ENCODE assay signal across 1 cellular context in the genomic region with DNA sequence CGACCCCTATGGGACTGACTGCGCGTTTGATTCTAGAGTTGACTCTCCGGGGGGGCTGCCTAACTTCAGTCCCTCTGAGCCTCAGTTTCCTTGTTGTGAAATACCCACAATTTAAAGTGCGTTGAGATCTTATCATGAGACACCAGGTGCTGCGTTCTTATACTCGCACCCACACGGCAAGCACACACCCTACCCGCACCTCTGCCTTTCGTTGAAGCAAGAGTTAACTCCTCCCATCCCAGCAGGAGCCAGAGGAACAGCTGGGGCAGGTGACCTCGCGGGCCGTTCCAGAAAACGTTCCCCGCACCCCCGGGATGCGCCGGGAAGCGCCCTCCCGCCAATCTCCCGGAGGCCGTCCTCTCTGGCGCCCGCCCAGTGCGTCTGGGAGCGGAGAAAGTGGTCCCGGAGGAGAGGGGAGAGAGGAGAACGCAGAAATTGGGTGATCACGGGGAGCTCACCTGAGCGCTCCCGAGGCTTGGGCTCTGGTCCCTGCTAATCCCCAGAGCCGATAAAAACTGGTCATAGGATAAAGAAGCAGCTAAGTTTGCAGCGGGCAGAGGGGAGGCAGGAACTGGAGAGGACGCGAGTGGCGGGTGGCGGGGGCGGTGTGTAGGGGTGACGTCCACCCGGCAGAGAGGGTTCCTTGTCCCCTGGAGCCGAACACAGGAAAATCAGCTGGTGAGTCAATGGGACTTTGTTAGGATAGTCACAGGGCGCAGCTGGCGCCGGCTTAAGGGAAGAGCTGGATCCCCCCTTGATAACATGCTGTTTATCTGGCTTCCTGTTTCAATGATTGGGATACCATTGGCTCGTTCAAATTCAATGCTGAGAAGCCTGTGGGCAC.
A peak's percentile ranks its signal among the peaks of the same experiment; 100 is the strongest.
TF ChIP-seq lines count a peak whose summit lies in the region.

No MANE protein-coding gene starts in this region.

TF ChIP-seq in HEK293, 187 proteins besides CTCF, POLR2A, EP300 and RAD21 (continued from another document and continues in another):
- TF ChIP-seq ZNF843 (tag by site-specific recombination; IDR thresholded peaks at IDR 0.05) = peak; percentile 51; the same call in 1 of the 2 replicates
- TF ChIP-seq ZIC2 (tag by site-specific recombination; IDR thresholded peaks at IDR 0.05) = peak; percentile 69; the same call in 1 of the 2 replicates
- no peak for TF ChIP-seq ZNF292 (tag by site-specific recombination; IDR thresholded peaks at IDR 0.05; ENCODE audit: borderline replicate concordance, low read depth)
- TF ChIP-seq HOXD13 (CRISPR knock-in tag; IDR thresholded peaks at IDR 0.05; ENCODE audit: borderline replicate concordance) = no peak
- TF ChIP-seq ZNF266 (tag by site-specific recombination; IDR thresholded peaks at IDR 0.05; ENCODE audit: low read depth) = no peak
- TF ChIP-seq ZNF473 (tag by site-specific recombination; IDR thresholded peaks at IDR 0.05) = no peak
- TF ChIP-seq ZNF248 (tag by site-specific recombination; IDR thresholded peaks at IDR 0.05) = no peak
- TF ChIP-seq ZNF560 (tag by site-specific recombination; IDR thresholded peaks at IDR 0.05; ENCODE audit: borderline replicate concordance) = no peak
- TF ChIP-seq, protein P1, sequence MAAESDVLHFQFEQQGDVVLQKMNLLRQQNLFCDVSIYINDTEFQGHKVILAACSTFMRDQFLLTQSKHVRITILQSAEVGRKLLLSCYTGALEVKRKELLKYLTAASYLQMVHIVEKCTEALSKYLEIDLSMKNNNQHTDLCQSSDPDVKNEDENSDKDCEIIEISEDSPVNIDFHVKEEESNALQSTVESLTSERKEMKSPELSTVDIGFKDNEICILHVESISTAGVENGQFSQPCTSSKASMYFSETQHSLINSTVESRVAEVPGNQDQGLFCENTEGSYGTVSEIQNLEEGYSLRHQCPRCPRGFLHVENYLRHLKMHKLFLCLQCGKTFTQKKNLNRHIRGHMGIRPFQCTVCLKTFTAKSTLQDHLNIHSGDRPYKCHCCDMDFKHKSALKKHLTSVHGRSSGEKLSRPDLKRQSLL (tag by site-specific recombination; IDR thresholded peaks at IDR 0.05) = no peak
- TF ChIP-seq, protein P2, sequence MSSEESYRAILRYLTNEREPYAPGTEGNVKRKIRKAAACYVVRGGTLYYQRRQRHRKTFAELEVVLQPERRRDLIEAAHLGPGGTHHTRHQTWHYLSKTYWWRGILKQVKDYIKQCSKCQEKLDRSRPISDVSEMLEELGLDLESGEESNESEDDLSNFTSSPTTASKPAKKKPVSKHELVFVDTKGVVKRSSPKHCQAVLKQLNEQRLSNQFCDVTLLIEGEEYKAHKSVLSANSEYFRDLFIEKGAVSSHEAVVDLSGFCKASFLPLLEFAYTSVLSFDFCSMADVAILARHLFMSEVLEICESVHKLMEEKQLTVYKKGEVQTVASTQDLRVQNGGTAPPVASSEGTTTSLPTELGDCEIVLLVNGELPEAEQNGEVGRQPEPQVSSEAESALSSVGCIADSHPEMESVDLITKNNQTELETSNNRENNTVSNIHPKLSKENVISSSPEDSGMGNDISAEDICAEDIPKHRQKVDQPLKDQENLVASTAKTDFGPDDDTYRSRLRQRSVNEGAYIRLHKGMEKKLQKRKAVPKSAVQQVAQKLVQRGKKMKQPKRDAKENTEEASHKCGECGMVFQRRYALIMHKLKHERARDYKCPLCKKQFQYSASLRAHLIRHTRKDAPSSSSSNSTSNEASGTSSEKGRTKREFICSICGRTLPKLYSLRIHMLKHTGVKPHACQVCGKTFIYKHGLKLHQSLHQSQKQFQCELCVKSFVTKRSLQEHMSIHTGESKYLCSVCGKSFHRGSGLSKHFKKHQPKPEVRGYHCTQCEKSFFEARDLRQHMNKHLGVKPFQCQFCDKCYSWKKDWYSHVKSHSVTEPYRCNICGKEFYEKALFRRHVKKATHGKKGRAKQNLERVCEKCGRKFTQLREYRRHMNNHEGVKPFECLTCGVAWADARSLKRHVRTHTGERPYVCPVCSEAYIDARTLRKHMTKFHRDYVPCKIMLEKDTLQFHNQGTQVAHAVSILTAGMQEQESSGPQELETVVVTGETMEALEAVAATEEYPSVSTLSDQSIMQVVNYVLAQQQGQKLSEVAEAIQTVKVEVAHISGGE (tag by site-specific recombination; conservative IDR thresholded peaks at IDR 0.05; ENCODE audit: low read depth) = peak; percentile 84
- no peak for TF ChIP-seq MYNN (tag by site-specific recombination; IDR thresholded peaks at IDR 0.05; ENCODE audit: borderline replicate concordance)
- TF ChIP-seq ZBTB48 (tag by site-specific recombination; IDR thresholded peaks at IDR 0.05) = peak; percentile 71; the same call in 1 of the 2 replicates
- TF ChIP-seq, protein P3, sequence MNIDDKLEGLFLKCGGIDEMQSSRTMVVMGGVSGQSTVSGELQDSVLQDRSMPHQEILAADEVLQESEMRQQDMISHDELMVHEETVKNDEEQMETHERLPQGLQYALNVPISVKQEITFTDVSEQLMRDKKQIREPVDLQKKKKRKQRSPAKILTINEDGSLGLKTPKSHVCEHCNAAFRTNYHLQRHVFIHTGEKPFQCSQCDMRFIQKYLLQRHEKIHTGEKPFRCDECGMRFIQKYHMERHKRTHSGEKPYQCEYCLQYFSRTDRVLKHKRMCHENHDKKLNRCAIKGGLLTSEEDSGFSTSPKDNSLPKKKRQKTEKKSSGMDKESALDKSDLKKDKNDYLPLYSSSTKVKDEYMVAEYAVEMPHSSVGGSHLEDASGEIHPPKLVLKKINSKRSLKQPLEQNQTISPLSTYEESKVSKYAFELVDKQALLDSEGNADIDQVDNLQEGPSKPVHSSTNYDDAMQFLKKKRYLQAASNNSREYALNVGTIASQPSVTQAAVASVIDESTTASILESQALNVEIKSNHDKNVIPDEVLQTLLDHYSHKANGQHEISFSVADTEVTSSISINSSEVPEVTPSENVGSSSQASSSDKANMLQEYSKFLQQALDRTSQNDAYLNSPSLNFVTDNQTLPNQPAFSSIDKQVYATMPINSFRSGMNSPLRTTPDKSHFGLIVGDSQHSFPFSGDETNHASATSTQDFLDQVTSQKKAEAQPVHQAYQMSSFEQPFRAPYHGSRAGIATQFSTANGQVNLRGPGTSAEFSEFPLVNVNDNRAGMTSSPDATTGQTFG (tag by site-specific recombination; IDR thresholded peaks at IDR 0.05; ENCODE audit: borderline replicate concordance) = no peak
- TF ChIP-seq ZNF157 (tag by site-specific recombination; IDR thresholded peaks at IDR 0.05) = no peak
- 0 out of 2 replicates have a peak, but pooled peaks have one; percentile 32 for TF ChIP-seq KLF1 (tag by site-specific recombination; IDR thresholded peaks at IDR 0.05)
- TF ChIP-seq, protein P4, sequence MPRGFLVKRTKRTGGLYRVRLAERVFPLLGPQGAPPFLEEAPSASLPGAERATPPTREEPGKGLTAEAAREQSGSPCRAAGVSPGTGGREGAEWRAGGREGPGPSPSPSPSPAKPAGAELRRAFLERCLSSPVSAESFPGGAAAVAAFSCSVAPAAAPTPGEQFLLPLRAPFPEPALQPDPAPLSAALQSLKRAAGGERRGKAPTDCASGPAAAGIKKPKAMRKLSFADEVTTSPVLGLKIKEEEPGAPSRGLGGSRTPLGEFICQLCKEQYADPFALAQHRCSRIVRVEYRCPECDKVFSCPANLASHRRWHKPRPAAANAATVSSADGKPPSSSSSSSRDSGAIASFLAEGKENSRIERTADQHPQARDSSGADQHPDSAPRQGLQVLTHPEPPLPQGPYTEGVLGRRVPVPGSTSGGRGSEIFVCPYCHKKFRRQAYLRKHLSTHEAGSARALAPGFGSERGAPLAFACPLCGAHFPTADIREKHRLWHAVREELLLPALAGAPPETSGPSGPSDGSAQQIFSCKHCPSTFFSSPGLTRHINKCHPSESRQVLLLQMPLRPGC (tag by site-specific recombination; IDR thresholded peaks at IDR 0.05) = no peak
- TF ChIP-seq ZNF837 (tag by site-specific recombination; IDR thresholded peaks at IDR 0.05) = no peak
- TF ChIP-seq, protein P5, sequence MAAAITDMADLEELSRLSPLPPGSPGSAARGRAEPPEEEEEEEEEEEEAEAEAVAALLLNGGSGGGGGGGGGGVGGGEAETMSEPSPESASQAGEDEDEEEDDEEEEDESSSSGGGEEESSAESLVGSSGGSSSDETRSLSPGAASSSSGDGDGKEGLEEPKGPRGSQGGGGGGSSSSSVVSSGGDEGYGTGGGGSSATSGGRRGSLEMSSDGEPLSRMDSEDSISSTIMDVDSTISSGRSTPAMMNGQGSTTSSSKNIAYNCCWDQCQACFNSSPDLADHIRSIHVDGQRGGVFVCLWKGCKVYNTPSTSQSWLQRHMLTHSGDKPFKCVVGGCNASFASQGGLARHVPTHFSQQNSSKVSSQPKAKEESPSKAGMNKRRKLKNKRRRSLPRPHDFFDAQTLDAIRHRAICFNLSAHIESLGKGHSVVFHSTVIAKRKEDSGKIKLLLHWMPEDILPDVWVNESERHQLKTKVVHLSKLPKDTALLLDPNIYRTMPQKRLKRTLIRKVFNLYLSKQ (tag by site-specific recombination; IDR thresholded peaks at IDR 0.05; ENCODE audit: borderline replicate concordance) = no peak
- TF ChIP-seq, protein P6, sequence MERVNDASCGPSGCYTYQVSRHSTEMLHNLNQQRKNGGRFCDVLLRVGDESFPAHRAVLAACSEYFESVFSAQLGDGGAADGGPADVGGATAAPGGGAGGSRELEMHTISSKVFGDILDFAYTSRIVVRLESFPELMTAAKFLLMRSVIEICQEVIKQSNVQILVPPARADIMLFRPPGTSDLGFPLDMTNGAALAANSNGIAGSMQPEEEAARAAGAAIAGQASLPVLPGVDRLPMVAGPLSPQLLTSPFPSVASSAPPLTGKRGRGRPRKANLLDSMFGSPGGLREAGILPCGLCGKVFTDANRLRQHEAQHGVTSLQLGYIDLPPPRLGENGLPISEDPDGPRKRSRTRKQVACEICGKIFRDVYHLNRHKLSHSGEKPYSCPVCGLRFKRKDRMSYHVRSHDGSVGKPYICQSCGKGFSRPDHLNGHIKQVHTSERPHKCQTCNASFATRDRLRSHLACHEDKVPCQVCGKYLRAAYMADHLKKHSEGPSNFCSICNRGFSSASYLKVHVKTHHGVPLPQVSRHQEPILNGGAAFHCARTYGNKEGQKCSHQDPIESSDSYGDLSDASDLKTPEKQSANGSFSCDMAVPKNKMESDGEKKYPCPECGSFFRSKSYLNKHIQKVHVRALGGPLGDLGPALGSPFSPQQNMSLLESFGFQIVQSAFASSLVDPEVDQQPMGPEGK (tag by site-specific recombination; IDR thresholded peaks at IDR 0.05) = peak; percentile 86
- no peak for TF ChIP-seq ZNF140 (tag by site-specific recombination; IDR thresholded peaks at IDR 0.05)
- TF ChIP-seq ZNF112 (tag by site-specific recombination; IDR thresholded peaks at IDR 0.05) = no peak
- TF ChIP-seq ZNF114 (tag by site-specific recombination; IDR thresholded peaks at IDR 0.05) = no peak
- TF ChIP-seq, protein P7, sequence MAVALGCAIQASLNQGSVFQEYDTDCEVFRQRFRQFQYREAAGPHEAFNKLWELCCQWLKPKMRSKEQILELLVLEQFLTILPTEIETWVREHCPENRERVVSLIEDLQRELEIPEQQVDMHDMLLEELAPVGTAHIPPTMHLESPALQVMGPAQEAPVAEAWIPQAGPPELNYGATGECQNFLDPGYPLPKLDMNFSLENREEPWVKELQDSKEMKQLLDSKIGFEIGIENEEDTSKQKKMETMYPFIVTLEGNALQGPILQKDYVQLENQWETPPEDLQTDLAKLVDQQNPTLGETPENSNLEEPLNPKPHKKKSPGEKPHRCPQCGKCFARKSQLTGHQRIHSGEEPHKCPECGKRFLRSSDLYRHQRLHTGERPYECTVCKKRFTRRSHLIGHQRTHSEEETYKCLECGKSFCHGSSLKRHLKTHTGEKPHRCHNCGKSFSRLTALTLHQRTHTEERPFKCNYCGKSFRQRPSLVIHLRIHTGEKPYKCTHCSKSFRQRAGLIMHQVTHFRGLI (tag by site-specific recombination; IDR thresholded peaks at IDR 0.05) = no peak
- peak; percentile 51; the same call in 1 of the 2 replicates for TF ChIP-seq ZNF600 (tag by site-specific recombination; IDR thresholded peaks at IDR 0.05)
- TF ChIP-seq ZNF311 (tag by site-specific recombination; IDR thresholded peaks at IDR 0.05; ENCODE audit: borderline replicate concordance) = no peak
- TF ChIP-seq ZNF221 (tag by site-specific recombination; IDR thresholded peaks at IDR 0.05; ENCODE audit: borderline replicate concordance) = no peak
- TF ChIP-seq, protein P8, sequence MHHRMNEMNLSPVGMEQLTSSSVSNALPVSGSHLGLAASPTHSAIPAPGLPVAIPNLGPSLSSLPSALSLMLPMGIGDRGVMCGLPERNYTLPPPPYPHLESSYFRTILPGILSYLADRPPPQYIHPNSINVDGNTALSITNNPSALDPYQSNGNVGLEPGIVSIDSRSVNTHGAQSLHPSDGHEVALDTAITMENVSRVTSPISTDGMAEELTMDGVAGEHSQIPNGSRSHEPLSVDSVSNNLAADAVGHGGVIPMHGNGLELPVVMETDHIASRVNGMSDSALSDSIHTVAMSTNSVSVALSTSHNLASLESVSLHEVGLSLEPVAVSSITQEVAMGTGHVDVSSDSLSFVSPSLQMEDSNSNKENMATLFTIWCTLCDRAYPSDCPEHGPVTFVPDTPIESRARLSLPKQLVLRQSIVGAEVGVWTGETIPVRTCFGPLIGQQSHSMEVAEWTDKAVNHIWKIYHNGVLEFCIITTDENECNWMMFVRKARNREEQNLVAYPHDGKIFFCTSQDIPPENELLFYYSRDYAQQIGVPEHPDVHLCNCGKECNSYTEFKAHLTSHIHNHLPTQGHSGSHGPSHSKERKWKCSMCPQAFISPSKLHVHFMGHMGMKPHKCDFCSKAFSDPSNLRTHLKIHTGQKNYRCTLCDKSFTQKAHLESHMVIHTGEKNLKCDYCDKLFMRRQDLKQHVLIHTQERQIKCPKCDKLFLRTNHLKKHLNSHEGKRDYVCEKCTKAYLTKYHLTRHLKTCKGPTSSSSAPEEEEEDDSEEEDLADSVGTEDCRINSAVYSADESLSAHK (tag by site-specific recombination; IDR thresholded peaks at IDR 0.05) = no peak
- TF ChIP-seq ZXDB (tag by site-specific recombination; IDR thresholded peaks at IDR 0.05) = 0 out of 2 replicates have a peak, but pooled peaks have one; percentile 17
- TF ChIP-seq, protein P9, sequence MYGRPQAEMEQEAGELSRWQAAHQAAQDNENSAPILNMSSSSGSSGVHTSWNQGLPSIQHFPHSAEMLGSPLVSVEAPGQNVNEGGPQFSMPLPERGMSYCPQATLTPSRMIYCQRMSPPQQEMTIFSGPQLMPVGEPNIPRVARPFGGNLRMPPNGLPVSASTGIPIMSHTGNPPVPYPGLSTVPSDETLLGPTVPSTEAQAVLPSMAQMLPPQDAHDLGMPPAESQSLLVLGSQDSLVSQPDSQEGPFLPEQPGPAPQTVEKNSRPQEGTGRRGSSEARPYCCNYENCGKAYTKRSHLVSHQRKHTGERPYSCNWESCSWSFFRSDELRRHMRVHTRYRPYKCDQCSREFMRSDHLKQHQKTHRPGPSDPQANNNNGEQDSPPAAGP (tag by site-specific recombination; IDR thresholded peaks at IDR 0.05) = peak; percentile 37; the same call in 1 of the 2 replicates
- no peak for TF ChIP-seq ZNF610 (tag by site-specific recombination; IDR thresholded peaks at IDR 0.05; ENCODE audit: borderline replicate concordance)
- no peak for TF ChIP-seq ZFP3 (tag by site-specific recombination; IDR thresholded peaks at IDR 0.05; ENCODE audit: low read depth)
- no peak; the same call in none of the 2 replicates for TF ChIP-seq ZNF423 (tag by site-specific recombination; IDR thresholded peaks at IDR 0.05)
- no peak for TF ChIP-seq ZNF660 (tag by site-specific recombination; IDR thresholded peaks at IDR 0.05)
- TF ChIP-seq ZNF701 (tag by site-specific recombination; IDR thresholded peaks at IDR 0.05) = no peak
- no peak for TF ChIP-seq RBAK (tag by site-specific recombination; IDR thresholded peaks at IDR 0.05)
- no peak for TF ChIP-seq ZNF747 (tag by site-specific recombination; IDR thresholded peaks at IDR 0.05)
- no peak for TF ChIP-seq ZNF416 (tag by site-specific recombination; IDR thresholded peaks at IDR 0.05)
- TF ChIP-seq ZNF132 (tag by site-specific recombination; IDR thresholded peaks at IDR 0.05; ENCODE audit: borderline replicate concordance) = no peak
- TF ChIP-seq SALL2 (tag by site-specific recombination; IDR thresholded peaks at IDR 0.05; ENCODE audit: borderline replicate concordance) = no peak
- peak; percentile 38 for TF ChIP-seq ZNF629 (tag by site-specific recombination; IDR thresholded peaks at IDR 0.05)
- no peak for TF ChIP-seq ZNF214 (tag by site-specific recombination; IDR thresholded peaks at IDR 0.05; ENCODE audit: borderline replicate concordance)
